Comparison of ENCODE assay signal across 16 cellular contexts in the genomic region with DNA sequence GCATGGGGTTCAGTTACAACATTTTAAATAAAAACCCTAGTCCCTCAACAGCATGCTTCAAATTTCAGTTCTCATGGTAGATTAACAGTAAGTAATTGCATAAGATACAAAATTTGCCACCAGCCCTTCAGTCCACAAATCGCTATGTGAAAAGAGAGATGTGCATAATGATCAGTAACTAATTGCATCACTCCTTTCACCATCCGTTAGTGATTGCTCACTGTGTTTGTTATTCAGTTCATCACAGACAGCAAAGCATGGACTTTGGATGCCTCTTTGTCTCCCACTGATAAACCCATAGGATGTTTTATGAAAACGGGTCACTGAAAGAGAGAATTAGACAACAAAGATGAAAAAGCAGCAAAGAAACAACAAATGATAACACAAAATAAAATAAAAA.
"Had no signal": no experiment of that assay in that cellular context is flagged by ENCODE, and none has a peak within 500 bp of the region (broad histone marks: within the 10 kb centered on the region; RNA-seq: fewer than 3 reads in every experiment).

No MANE protein-coding gene starts in this region.

- H3K4me1 ChIP-seq: foreskin keratinocyte, heart left ventricle, pancreas had no signal

- H3K4me3 ChIP-seq: heart left ventricle, pancreas, smooth muscle cell had no signal

- H3K27me3 ChIP-seq: foreskin keratinocyte, heart left ventricle, pancreas had no signal

- ATAC-seq: foreskin keratinocyte, heart left ventricle, pancreas, right cardiac atrium had no signal

- H3K36me3 ChIP-seq: heart left ventricle, pancreas had no signal

- DNase-seq: effector CD4-positive, alpha-beta T cell; endodermal cell; erythroblast; foreskin keratinocyte; heart left ventricle; hippocampal formation; kidney glomerular epithelial cell; mesendoderm; naive B cell; occipital lobe; pancreas; right cardiac atrium; stimulated activated CD4-positive, alpha-beta T cell treated with anti-CD3 and anti-CD28 coated beads, Interleukin-2, amount 100 ng/mL, for 48 hours; stimulated activated naive CD4-positive, alpha-beta T cell treated with Interleukin-2 at 50 U/mL for 16 hours; trophoblast cell had no signal

- H3K27ac ChIP-seq: foreskin keratinocyte, heart left ventricle, pancreas had no signal

- H3K9me3 ChIP-seq: pancreas had no signal
